Comparison of ENCODE assay signal across 10 cellular contexts in genomic region chr11:34366522-34366921, GRCh38. TPM values are rescaled to one million over a fixed set of nuclear protein-coding genes. Genes with fewer than 3 reads are reported as not detected.
DNase-seq lines count a peak whose midpoint lies in the region; ATAC-seq and TF ChIP-seq lines count a peak whose summit lies in the region.
"Had no signal": no experiment of that assay in that cellular context is flagged by ENCODE, and none has a peak within 500 bp of the region (broad histone marks: within the 10 kb centered on the region; RNA-seq: fewer than 3 reads in every experiment).

No MANE protein-coding gene starts in this region.

- no peak overlapping the region for H3K4me3 Mint-ChIP-seq in naive thymus-derived CD4-positive, alpha-beta T cell
- no peak overlapping the region for H3K4me3 Mint-ChIP-seq in T-cell

- peaks cover 0 to under 1% (median 0%) of the 10 kb centered on the region in 5 donors for H3K36me3 Mint-ChIP-seq in naive thymus-derived CD4-positive, alpha-beta T cell
- H3K36me3 Mint-ChIP-seq in T-cell, result no peaks in the 10 kb centered on the region

- no peak overlapping the region for H3K4me3 ChIP-seq in BE2C (ENCODE audit: low read depth, low read length)
- H3K4me3 ChIP-seq in PC-3 (ENCODE audit: low read length), result no peak overlapping the region
- no peak overlapping the region for H3K4me3 ChIP-seq in hepatocyte
- no peak overlapping the region for H3K4me3 ChIP-seq in naive thymus-derived CD4-positive, alpha-beta T cell (ENCODE audit: low read length)

- no peaks in the 10 kb centered on the region for H3K9me3 Mint-ChIP-seq in naive thymus-derived CD4-positive, alpha-beta T cell
- H3K9me3 Mint-ChIP-seq in T-cell, result no peaks in the 10 kb centered on the region

- H4K20me1 ChIP-seq in PC-3 (ENCODE audit: low read length) (no peaks in the 10 kb centered on the region), hepatocyte (ENCODE audit: insufficient read depth, poor library complexity, severe bottlenecking) (no peaks in the 10 kb centered on the region)

- H3K27me3 ChIP-seq in BE2C, result no peaks in the 10 kb centered on the region
- H3K27me3 ChIP-seq in PC-3 (ENCODE audit: low read length), result no peaks in the 10 kb centered on the region
- H3K27me3 ChIP-seq in hepatocyte, result no peaks in the 10 kb centered on the region
- no peaks in the 10 kb centered on the region for H3K27me3 ChIP-seq in naive thymus-derived CD4-positive, alpha-beta T cell (ENCODE audit: control insufficient read depth in 2 of 2, insufficient read depth in 2 of 2, low read length in 2 of 2)

- 64% methylated on average over 2 of the region's 2 CpGs for WGBS in hepatocyte (ENCODE audit: low lambda C conversion rate, missing lambda C conversion rate)

- POLR2A ChIA-PET in PC-3 (lab: Charles Lee; ENCODE audit: unreplicated experiment) (no interaction called here), T-cell (lab: Charles Lee) (no interaction called here)
- POLR2A ChIA-PET in naive thymus-derived CD4-positive, alpha-beta T cell (lab: Charles Lee), result no interaction called here

- peak; percentile 35 for TF ChIP-seq CTCF in BE2C (IDR thresholded peaks at IDR 0.05; ENCODE audit: low read depth, low read length)
- TF ChIP-seq CTCF in GM12872 (IDR thresholded peaks at IDR 0.05; ENCODE audit: insufficient read depth, low read depth, low read length), result peak; percentile 39; the same call in 1 of the 3 replicates
- TF ChIP-seq CTCF in PC-3 (conservative IDR thresholded peaks at IDR 0.05; ENCODE audit: low read depth, low read length), result peak; percentile 87
- peak; percentile 25 for TF ChIP-seq CTCF in hepatocyte (IDR thresholded peaks at IDR 0.05; ENCODE audit: poor library complexity)

- intact Hi-C loops in PC-3 (cut with micrococcal nuclease), result loop anchor here (1.0 kb wide), 2 partner anchors 102 to 127 kb away; no protein-coding TSS in a partner anchor
- intact Hi-C loops in naive thymus-derived CD4-positive, alpha-beta T cell (cut with micrococcal nuclease), result loop anchor here in 1 of 2 donors (1.0 to 5.0 kb wide), 2 partner anchors 102 to 126 kb away; no protein-coding TSS in a partner anchor

- ATAC-seq in PC-3, result no peak
- no peak for ATAC-seq in naive thymus-derived CD4-positive, alpha-beta T cell
- no peak for ATAC-seq in T-cell (replicated peaks in 1 of 4)
- ATAC-seq in HG02973 (IDR thresholded peaks at IDR 0.05; ENCODE audit: unreplicated experiment), result no peak

- H3K79me2 ChIP-seq in PC-3 (ENCODE audit: low read length) (no peaks in the 10 kb centered on the region), hepatocyte (no peaks in the 10 kb centered on the region)

- H3K9me2 ChIP-seq in PC-3 (replicated peaks; ENCODE audit: low read length) (no peaks in the 10 kb centered on the region), hepatocyte (replicated peaks; ENCODE audit: insufficient read depth) (no peaks in the 10 kb centered on the region)

- no peak overlapping the region for H3K27ac Mint-ChIP-seq in naive thymus-derived CD4-positive, alpha-beta T cell
- H3K27ac Mint-ChIP-seq in T-cell, result no peak overlapping the region

- BruUV-seq in PC-3 (replicated peaks; lab: Mats Ljungman, UMichigan), result no TSS peak

- H3K9ac ChIP-seq in PC-3 (ENCODE audit: low read length), result no peak overlapping the region

- H3F3A ChIP-seq in PC-3 (ENCODE audit: low read length, unreplicated experiment), result no peaks in the 10 kb centered on the region

- H3K4me1 ChIP-seq in BE2C (no peaks in the 10 kb centered on the region), PC-3 (ENCODE audit: insufficient read depth, low read length) (peaks cover 10% of the 10 kb centered on the region), hepatocyte (ENCODE audit: insufficient read depth) (no peaks in the 10 kb centered on the region)
- no peaks in the 10 kb centered on the region for H3K4me1 ChIP-seq in naive thymus-derived CD4-positive, alpha-beta T cell (ENCODE audit: control insufficient read depth in 2 of 2, insufficient read depth in 2 of 2, low read length in 2 of 2)

- H2AFZ ChIP-seq in PC-3 (ENCODE audit: low read length), result no peak overlapping the region
- no peak overlapping the region for H2AFZ ChIP-seq in hepatocyte

- H3K4me1 Mint-ChIP-seq in naive thymus-derived CD4-positive, alpha-beta T cell, result peaks cover 3 to 21% (median 14%) of the 10 kb centered on the region in 7 donors
- peaks cover 6 to 7% (median 6%) of the 10 kb centered on the region in 3 donors for H3K4me1 Mint-ChIP-seq in T-cell

- H3K27ac ChIP-seq in PC-3 (ENCODE audit: low read length) (no peak overlapping the region), hepatocyte (no peak overlapping the region)
- no peak overlapping the region for H3K27ac ChIP-seq in naive thymus-derived CD4-positive, alpha-beta T cell (ENCODE audit: low read depth, low read length)

- no peaks in the 10 kb centered on the region for H3K36me3 ChIP-seq in BE2C
- no peaks in the 10 kb centered on the region for H3K36me3 ChIP-seq in PC-3 (ENCODE audit: low read depth, low read length)
- H3K36me3 ChIP-seq in hepatocyte (replicated peaks; ENCODE audit: insufficient read depth, low read depth), result no peaks in the 10 kb centered on the region
- H3K36me3 ChIP-seq in naive thymus-derived CD4-positive, alpha-beta T cell (ENCODE audit: control insufficient read depth in 2 of 3, insufficient read depth in 3 of 3, low read length in 3 of 3), result no peaks in the 10 kb centered on the region

- DNase-seq in BE2C (peak; percentile 20), PC-3 (peak; percentile 70), hepatocyte (ENCODE audit: low spot score) (no peak), NCI-H128 (lab: John Stamatoyannopoulos, UW; ENCODE audit: unreplicated experiment) (no peak), T-cell (no peak)
- no peak for DNase-seq in naive thymus-derived CD4-positive, alpha-beta T cell
- DNase-seq: kidney glomerular epithelial cell; stimulated activated CD4-positive, alpha-beta T cell treated with anti-CD3 and anti-CD28 coated beads, Interleukin-2, amount 100 ng/mL, for 48 hours had no signal

- H3K4me2 ChIP-seq in PC-3 (ENCODE audit: low read length) (no peak overlapping the region), hepatocyte (no peak overlapping the region)

- H3K9me3 ChIP-seq in BE2C, result no peaks in the 10 kb centered on the region
- no peaks in the 10 kb centered on the region for H3K9me3 ChIP-seq in PC-3 (ENCODE audit: low read length)
- H3K9me3 ChIP-seq in hepatocyte (ENCODE audit: low read depth), result no peaks in the 10 kb centered on the region
- H3K9me3 ChIP-seq in naive thymus-derived CD4-positive, alpha-beta T cell (ENCODE audit: control insufficient read depth in 2 of 3, low read length in 3 of 3), result no peaks in the 10 kb centered on the region

- CTCF ChIA-PET in PC-3 (lab: Charles Lee), result interaction anchor here (0.6 to 2.1 kb wide), 9 partner anchors 13 to 365 kb away, joined by 3 to 27 read pairs (median 3); no protein-coding TSS in a partner anchor
- CTCF ChIA-PET in naive thymus-derived CD4-positive, alpha-beta T cell (lab: Charles Lee), result no interaction called here
- CTCF ChIA-PET in T-cell (lab: Charles Lee), result interaction anchor here (0.6 to 0.7 kb wide), 4 partner anchors 15 to 1676 kb away, joined by 3 read pairs; no protein-coding TSS in a partner anchor

- peaks cover 0 to 41% (median 10%) of the 10 kb centered on the region in 5 donors for H3K27me3 Mint-ChIP-seq in naive thymus-derived CD4-positive, alpha-beta T cell
- H3K27me3 Mint-ChIP-seq in T-cell, result peaks cover 14 to 18% of the 10 kb centered on the region in 2 donors

RNA-seq across cellular contexts. Expression of gene ABTB2, which starts 8.7 kb away (rescaled TPM):
- 6.2 TPM for polyA plus RNA-seq in BE2C (2012; ENCODE audit: insufficient read depth, insufficient read length, low read depth)
- total RNA-seq in PC-3 (2014; rRNA removed), result 5.2 and 10.0 TPM in 2 replicates
- total RNA-seq in hepatocyte, result 8.8 and 12.4 TPM in 2 replicates
- 14.3 and 16.5 TPM in 2 replicates for polyA plus RNA-seq in hepatocyte
- 1 to 10 TPM in 1 of 5 experiments, under 1 TPM in 4; 0.22 to 5.3 (median 0.61) TPM for total RNA-seq in naive thymus-derived CD4-positive, alpha-beta T cell
- polyA plus RNA-seq in naive thymus-derived CD4-positive, alpha-beta T cell, result under 1 TPM; 0.03 to 0.26 TPM
- under 1 TPM; 0.50 to 0.93 (median 0.82) TPM for total RNA-seq in T-cell

Comparison
In these comparisons a context has a peak if more than half of its experiments do, and no peak if none do; other contexts are left out.
1. DNase-seq: peak in BE2C (single experiment) and PC-3 (single experiment); none in hepatocyte (single experiment), NCI-H128 (single experiment), naive thymus-derived CD4-positive, alpha-beta T cell (0 of 9) and T-cell (0 of 34).
2. CTCF ChIP-seq: peak in every context shown above with its lines; median percentile 87 in PC-3; 39 in GM12872; 35 in BE2C; 25 in hepatocyte.